1 cellular context compared by ENCODE assay signal in the genomic region with DNA sequence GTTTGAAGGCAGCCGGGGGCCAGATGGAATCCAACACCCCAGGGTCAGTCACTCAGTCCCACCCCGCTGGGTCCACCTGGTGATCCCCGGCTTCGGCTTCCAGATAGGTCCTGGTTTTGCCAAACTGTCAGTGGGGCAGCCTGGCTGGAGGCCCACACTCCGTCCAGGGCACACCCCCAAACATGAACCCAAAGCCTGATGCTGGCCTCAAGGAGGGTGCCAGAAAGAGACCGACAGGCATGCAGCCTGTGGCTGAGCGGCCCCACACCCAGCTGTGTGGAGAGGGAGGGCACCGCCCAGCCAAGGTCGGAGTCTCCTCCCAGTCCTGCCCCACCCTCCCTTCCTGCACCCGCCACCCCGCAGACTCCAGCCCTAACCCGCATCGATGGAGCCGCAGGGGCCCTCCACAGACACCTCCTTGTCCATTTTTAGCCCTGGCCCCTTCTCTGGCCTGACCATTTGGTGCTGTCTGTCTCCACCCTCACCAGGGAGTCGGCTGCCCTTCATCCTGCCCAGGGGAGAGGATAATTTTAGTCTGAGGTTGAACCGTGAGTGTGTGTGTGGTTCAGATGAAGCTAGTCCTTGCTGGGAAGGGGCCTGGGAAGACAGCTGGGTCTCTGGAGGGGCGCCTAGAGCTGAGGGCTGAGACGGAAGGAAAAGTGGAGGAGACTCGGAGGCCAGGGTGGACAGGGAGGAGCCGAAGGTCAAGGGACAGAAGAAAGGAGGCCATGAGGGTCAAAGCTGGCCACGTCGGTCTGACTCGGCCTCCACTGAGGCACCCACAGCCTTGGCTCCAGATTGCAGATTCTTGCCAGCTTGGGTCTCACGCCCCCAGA.
TF ChIP-seq lines count a peak whose summit lies in the region.

No MANE protein-coding gene starts in this region.

TF ChIP-seq in endothelial cell of umbilical vein, 7 proteins besides CTCF, POLR2A, EP300 and RAD21:
- TF ChIP-seq FOS (IDR thresholded peaks at IDR 0.05; ENCODE audit: borderline replicate concordance, insufficient read depth, low read length) (no peak), POLR2AphosphoS5 (IDR thresholded peaks at IDR 0.05; ENCODE audit: insufficient read depth, low read depth, low read length) (no peak), EZH2 (IDR thresholded peaks at IDR 0.05; ENCODE audit: borderline replicate concordance, low read depth, low read length, severe bottlenecking) (no peak), JUN (IDR thresholded peaks at IDR 0.05; ENCODE audit: borderline replicate concordance, insufficient read depth, insufficient read length, low read depth) (no peak), MYC (IDR thresholded peaks at IDR 0.05; ENCODE audit: low read depth, low read length) (no peak), GATA2 (IDR thresholded peaks at IDR 0.05; ENCODE audit: insufficient read depth, insufficient read length, low read depth, low read length) (no peak)
TF ChIP-seq in endothelial cell of umbilical vein: peak in this region for 0.
